Comparison of ENCODE assay signal across 18 cellular contexts in the genomic region with DNA sequence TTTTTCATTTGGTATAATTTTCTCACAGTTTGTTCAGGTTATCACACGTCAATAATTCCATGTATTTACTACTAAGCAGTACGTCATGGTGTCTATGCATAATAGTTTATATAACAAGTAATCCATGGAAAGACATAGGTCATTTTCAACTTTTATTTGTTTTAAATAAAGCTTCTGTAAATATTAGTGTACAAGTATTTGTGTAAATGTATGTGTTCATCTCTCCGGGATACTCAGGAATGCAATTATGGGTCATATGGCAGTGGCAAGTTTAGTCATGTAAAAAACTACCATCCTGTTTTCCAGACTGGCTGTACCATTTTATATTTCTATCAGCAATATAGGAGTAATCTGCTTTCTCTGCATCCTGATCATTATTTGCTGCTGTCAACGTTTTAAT.
A peak's percentile ranks its signal among the peaks of the same experiment; 100 is the strongest.
DNase-seq lines count a peak whose midpoint lies in the region; ATAC-seq and TF ChIP-seq lines count a peak whose summit lies in the region.
"Had no signal": no experiment of that assay in that cellular context is flagged by ENCODE, and none has a peak within 500 bp of the region (broad histone marks: within the 10 kb centered on the region; RNA-seq: fewer than 3 reads in every experiment).

No MANE protein-coding gene starts in this region.

- 0 out of 2 replicates have a peak overlapping the region, but pooled peaks have one; percentile 47 for H3K9ac ChIP-seq in PC-3 (ENCODE audit: low read length)

- no peak overlapping the region for H3K4me2 ChIP-seq in PC-3 (ENCODE audit: low read length)
- H3K4me2 ChIP-seq: A549 had no signal

- H3K4me3 ChIP-seq in PC-3 (ENCODE audit: low read length), result no peak overlapping the region
- H3K4me3 ChIP-seq: A549, GM12878, K562 had no signal

- no peaks in the 10 kb centered on the region for H3K79me2 ChIP-seq in PC-3 (ENCODE audit: low read length)

- intact Hi-C loops in PC-3 (cut with micrococcal nuclease), result no loop called here

- no peak for TF ChIP-seq CTCF in PC-3 (conservative IDR thresholded peaks at IDR 0.05; ENCODE audit: low read depth, low read length)

- no peaks in the 10 kb centered on the region for H4K20me1 ChIP-seq in PC-3 (ENCODE audit: low read length)

- CTCF ChIA-PET in PC-3 (lab: Charles Lee), result no interaction called here
- CTCF ChIA-PET in HEK293T (lab: Yijun Ruan, JAX), result interaction anchor here (0.6 kb wide), 1 partner anchor 66 kb away, joined by 5 read pairs; no protein-coding TSS in a partner anchor

- peak overlapping the region; percentile 76 for H3K27ac ChIP-seq in PC-3 (ENCODE audit: low read length)
- no peak overlapping the region for H3K27ac ChIP-seq in epithelial cell of prostate
- H3K27ac ChIP-seq: A549, HL-60 had no signal

- H3K4me1 ChIP-seq in PC-3 (ENCODE audit: insufficient read depth, low read length), result peaks cover 8% of the 10 kb centered on the region
- H3K4me1 ChIP-seq: A549 had no signal

- no TSS peak for BruUV-seq in PC-3 (replicated peaks; lab: Mats Ljungman, UMichigan)

- peak; percentile 61 for DNase-seq in DMS53 treated with DMSO at 0.1 percent for 48 hours (lab: John Stamatoyannopoulos, UW; ENCODE audit: unreplicated experiment)
- DNase-seq in PC-3, result peak; percentile 54
- peak; percentile 33 for DNase-seq in epithelial cell of prostate (ENCODE audit: low read depth, low spot score)
- no peak for DNase-seq in KBM-7
- no peak for DNase-seq in NCI-H1436 treated with DMSO at 0.1 percent for 48 hours (lab: John Stamatoyannopoulos, UW)
- DNase-seq in HEK293T (ENCODE audit: extremely low spot score), result no peak
- DNase-seq: AML-193; CD4-positive, alpha-beta memory T cell; DMS153; DND-41; EL; GOT3; H7; IMR-90 had no signal

- no peaks in the 10 kb centered on the region for H3K27me3 ChIP-seq in PC-3 (ENCODE audit: low read length)

- peak; percentile 89 for ATAC-seq in PC-3
- ATAC-seq: A549, K562 had no signal

- H2AFZ ChIP-seq in PC-3 (ENCODE audit: low read length), result no peak overlapping the region

- in situ Hi-C loops in KBM-7 (cut with MboI; ENCODE audit: low pct_unique_long_range_greater_than_20kb, low sequenced_read_pairs), result no loop called here

- no peaks in the 10 kb centered on the region for H3F3A ChIP-seq in PC-3 (ENCODE audit: low read length, unreplicated experiment)

- H3K9me2 ChIP-seq in PC-3 (replicated peaks; ENCODE audit: low read length), result no peaks in the 10 kb centered on the region

- no peaks in the 10 kb centered on the region for H3K36me3 ChIP-seq in PC-3 (ENCODE audit: low read depth, low read length)

- H3K9me3 ChIP-seq in PC-3 (ENCODE audit: low read length), result no peaks in the 10 kb centered on the region
- H3K9me3 ChIP-seq: A549 had no signal

- POLR2A ChIA-PET in PC-3 (lab: Charles Lee; ENCODE audit: unreplicated experiment), result no interaction called here
- POLR2A ChIA-PET in HEK293T (lab: Yijun Ruan, JAX), result no interaction called here

TF ChIP-seq in HEK293T, 16 proteins besides CTCF, POLR2A, EP300 and RAD21:
- TF ChIP-seq PKNOX1 (IDR thresholded peaks at IDR 0.05), result no peak
- TF ChIP-seq FOXM1 (IDR thresholded peaks at IDR 0.05; ENCODE audit: borderline replicate concordance), result no peak
- TF ChIP-seq SP1 (IDR thresholded peaks at IDR 0.05), result no peak

Comparison
In these comparisons a context has a peak if more than half of its experiments do, and no peak if none do; other contexts are left out.
1. DNase-seq: peak in DMS53 treated with DMSO at 0.1 percent for 48 hours (single experiment), PC-3 (single experiment) and epithelial cell of prostate (single experiment); none in KBM-7 (single experiment), NCI-H1436 treated with DMSO at 0.1 percent for 48 hours (single experiment) and HEK293T (single experiment).